1 cellular context compared by ENCODE assay signal in the genomic region with DNA sequence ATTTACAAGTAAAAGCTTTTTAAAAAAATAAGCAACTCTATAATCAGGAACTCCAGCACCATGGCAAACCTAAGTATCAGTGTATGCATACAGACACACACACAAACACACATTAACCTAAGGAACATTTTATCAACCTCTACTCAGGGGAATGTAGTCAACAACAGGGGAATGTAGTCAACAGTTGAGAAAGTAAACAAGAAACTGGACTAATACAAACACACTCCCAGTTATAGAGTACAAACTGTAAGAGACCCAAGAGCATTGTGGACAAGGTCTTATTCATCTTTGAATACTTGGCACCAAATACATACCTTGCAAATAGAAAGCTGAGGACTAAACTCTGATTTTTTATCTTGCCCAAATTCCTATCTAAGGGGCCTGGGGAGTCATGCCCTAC.
TF ChIP-seq lines count a peak whose summit lies in the region.

No MANE protein-coding gene starts in this region.

TF ChIP-seq in IMR-90, 13 proteins besides CTCF, POLR2A, EP300 and RAD21 (continued from another document):
- TF ChIP-seq, protein P1, sequence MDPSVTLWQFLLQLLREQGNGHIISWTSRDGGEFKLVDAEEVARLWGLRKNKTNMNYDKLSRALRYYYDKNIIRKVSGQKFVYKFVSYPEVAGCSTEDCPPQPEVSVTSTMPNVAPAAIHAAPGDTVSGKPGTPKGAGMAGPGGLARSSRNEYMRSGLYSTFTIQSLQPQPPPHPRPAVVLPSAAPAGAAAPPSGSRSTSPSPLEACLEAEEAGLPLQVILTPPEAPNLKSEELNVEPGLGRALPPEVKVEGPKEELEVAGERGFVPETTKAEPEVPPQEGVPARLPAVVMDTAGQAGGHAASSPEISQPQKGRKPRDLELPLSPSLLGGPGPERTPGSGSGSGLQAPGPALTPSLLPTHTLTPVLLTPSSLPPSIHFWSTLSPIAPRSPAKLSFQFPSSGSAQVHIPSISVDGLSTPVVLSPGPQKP (IDR thresholded peaks at IDR 0.05; ENCODE audit: borderline replicate concordance, low read depth, low read length): no peak
- TF ChIP-seq RFX5 (IDR thresholded peaks at IDR 0.05; ENCODE audit: low read depth, low read length) (no peak), BHLHE40 (IDR thresholded peaks at IDR 0.05; ENCODE audit: low read depth, low read length) (no peak), NFE2L2 (IDR thresholded peaks at IDR 0.05; ENCODE audit: low read depth, low read length) (no peak), FOS (IDR thresholded peaks at IDR 0.05; ENCODE audit: low read depth, low read length) (no peak), MAFK (IDR thresholded peaks at IDR 0.05; ENCODE audit: low read depth, low read length) (no peak), CEBPB (IDR thresholded peaks at IDR 0.05; ENCODE audit: low read depth, low read length) (no peak), RCOR1 (IDR thresholded peaks at IDR 0.05; ENCODE audit: insufficient replicate concordance, low read length) (no peak), SMC3 (IDR thresholded peaks at IDR 0.05; ENCODE audit: low read depth, low read length) (no peak), MXI1 (IDR thresholded peaks at IDR 0.05; ENCODE audit: borderline replicate concordance, low read depth, low read length) (no peak), MAZ (IDR thresholded peaks at IDR 0.05; ENCODE audit: borderline replicate concordance, low read depth, low read length) (no peak)
